10 cellular contexts compared by ENCODE assay signal in the genomic region with DNA sequence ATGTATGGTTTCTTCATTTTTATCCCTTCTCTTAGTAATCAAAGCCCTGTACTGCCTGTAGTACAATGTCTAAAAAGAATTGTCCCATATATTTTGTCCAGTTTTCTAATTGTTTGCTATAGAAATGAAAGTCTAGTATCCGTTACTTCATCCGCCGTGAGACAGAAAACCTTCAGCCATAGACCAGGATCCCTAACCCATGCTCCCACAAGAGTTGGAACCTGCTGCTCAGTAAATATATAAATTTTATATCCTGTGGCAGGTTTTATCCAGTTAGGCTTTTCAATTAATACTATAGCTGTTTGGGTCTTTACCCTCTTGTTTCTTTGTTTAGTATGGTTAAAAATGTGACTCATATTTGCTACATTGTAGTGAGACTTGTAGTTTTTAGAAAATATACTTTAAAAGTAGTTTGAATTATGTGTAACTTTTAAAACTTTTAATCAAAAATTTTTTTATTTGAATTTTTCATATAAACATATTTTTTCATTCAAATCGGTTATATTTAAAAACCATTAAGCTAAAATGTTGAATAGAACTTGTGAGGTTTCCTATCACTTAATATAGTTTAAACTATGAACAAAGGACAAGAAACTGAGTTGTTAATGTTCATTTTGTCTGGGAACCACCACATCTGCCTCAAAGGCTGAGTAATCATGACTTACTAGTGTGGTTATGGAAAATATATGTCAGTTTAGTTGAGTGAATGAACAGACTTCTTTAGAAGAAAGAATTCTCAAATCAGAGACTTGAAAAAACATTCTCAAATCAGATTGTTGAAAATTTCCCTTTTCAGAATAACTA. TPM values are rescaled to one million over a fixed set of nuclear protein-coding genes. Genes with fewer than 3 reads are reported as not detected.
A peak's percentile ranks its signal among the peaks of the same experiment; 100 is the strongest.
DNase-seq lines count a peak whose midpoint lies in the region; ATAC-seq, FAIRE-seq and TF ChIP-seq lines count a peak whose summit lies in the region.
"Had no signal": no experiment of that assay in that cellular context is flagged by ENCODE, and none has a peak within 500 bp of the region (broad histone marks: within the 10 kb centered on the region; RNA-seq: fewer than 3 reads in every experiment).

No MANE protein-coding gene starts in this region.

- no peak for ATAC-seq in GM21737 (IDR thresholded peaks at IDR 0.05; ENCODE audit: unreplicated experiment)
- ATAC-seq: left colon had no signal

- in situ Hi-C loops in SK-MEL-5 (cut with HindIII; ENCODE audit: low pct_unique_long_range_greater_than_20kb, low sequenced_read_pairs): no loop called here

- H3K4me3 ChIP-seq in spleen: no peak overlapping the region

- FAIRE-seq in GM12892 (lab: Jason Lieb, UNC): no peak
- FAIRE-seq: GM19239 had no signal

- H3K4me1 ChIP-seq in spleen: peaks cover 0 to 40% (median 8%) of the 10 kb centered on the region in 6 donors

- H3K27ac ChIP-seq in epithelial cell of prostate (peak overlapping the region; percentile 91), spleen (peak overlapping the region in 5 of 8 donors; percentile 5 to 72 (median 44))

- TF ChIP-seq POLR2A in spleen (IDR thresholded peaks at IDR 0.05) (no peak), GM12892 (IDR thresholded peaks at IDR 0.05; ENCODE audit: low read depth, low read length) (no peak)

- H3K9me3 ChIP-seq in spleen: peaks cover 0 to 11% (median 6%) of the 10 kb centered on the region in 8 donors

- 87 to 94% (median 93%) methylated on average over 4 of the region's 4 CpGs for WGBS in spleen, 5 donors

- intact Hi-C loops in spleen (cut with DNase I; ENCODE audit: low total_unique reads): no loop called here

- TF ChIP-seq CTCF in spleen (IDR thresholded peaks at IDR 0.05 in 8 of 11, conservative IDR thresholded peaks at IDR 0.05 in 3 of 11): no peak

- peak; percentile 20 for DNase-seq in NOMO-1 treated with DMSO at 0.1 percent for 48 hours (lab: John Stamatoyannopoulos, UW; ENCODE audit: unreplicated experiment)
- no peak for DNase-seq in NOMO-1 treated with dmso at 0.1 percent for 144 hours (lab: John Stamatoyannopoulos, UW; ENCODE audit: unreplicated experiment)
- peak; percentile 65 for DNase-seq in SK-MEL-5 (ENCODE audit: low read depth, low spot score)
- no peak for DNase-seq in epithelial cell of prostate (ENCODE audit: low read depth, low spot score)
- no peak for DNase-seq in spleen
- DNase-seq in GM12892 (ENCODE audit: insufficient read length): no peak
- DNase-seq in iPS-NIHi11 (ENCODE audit: low spot score): no peak
- DNase-seq: left colon had no signal

- H3K27me3 ChIP-seq in spleen (replicated peaks in 1 of 7): no peaks in the 10 kb centered on the region

- peaks cover 0 to 73% (median 5%) of the 10 kb centered on the region in 6 donors for H3K36me3 ChIP-seq in spleen

RNA-seq across cellular contexts. Expression of a gene that starts 54.8 kb away (rescaled TPM):
- total RNA-seq in SK-MEL-5 (2014; rRNA removed; shearing (Covaris generic)): 505 and 568 TPM in 2 replicates
- polyA plus RNA-seq in SK-MEL-5 (2015; cell fraction: cytosol; rRNA removed): 233 and 304 TPM in 2 replicates
- 1,128 and 1,243 TPM in 2 replicates for polyA plus RNA-seq in SK-MEL-5 (2015; cell fraction: nucleus; rRNA removed)
- total RNA-seq in spleen: 100 to 1,000 TPM; 202 to 649 (median 372) TPM
- 10 to 100 TPM; 53.2 to 81.2 (median 65.8) TPM for polyA plus RNA-seq in spleen
- polyA plus RNA-seq in GM12892 (2012; ENCODE audit: missing spikeins): 93.2 TPM

RNA-seq across cellular contexts. Expression of a gene that starts 55.0 kb away (rescaled TPM):
- total RNA-seq in SK-MEL-5 (2014; rRNA removed; shearing (Covaris generic)): 104 and 125 TPM in 2 replicates
- polyA plus RNA-seq in SK-MEL-5 (2015; cell fraction: cytosol; rRNA removed): 111 and 135 TPM in 2 replicates
- polyA plus RNA-seq in SK-MEL-5 (2015; cell fraction: nucleus; rRNA removed): 87.7 and 153 TPM in 2 replicates
- total RNA-seq in spleen: 10 to 100 TPM; 14.4 to 30.9 (median 18.4) TPM
- 10 to 100 TPM; 23.9 to 28.3 (median 27.6) TPM for polyA plus RNA-seq in spleen
- 43.2 TPM for polyA plus RNA-seq in GM12892 (2012; ENCODE audit: missing spikeins)

Comparison
In these comparisons a context has a peak if more than half of its experiments do, and no peak if none do; other contexts are left out.
1. DNase-seq: peak in NOMO-1 treated with DMSO at 0.1 percent for 48 hours (single experiment) and SK-MEL-5 (single experiment); none in NOMO-1 treated with dmso at 0.1 percent for 144 hours (single experiment), epithelial cell of prostate (single experiment), spleen (single experiment), GM12892 (single experiment) and iPS-NIHi11 (single experiment).